In the genomic region with DNA sequence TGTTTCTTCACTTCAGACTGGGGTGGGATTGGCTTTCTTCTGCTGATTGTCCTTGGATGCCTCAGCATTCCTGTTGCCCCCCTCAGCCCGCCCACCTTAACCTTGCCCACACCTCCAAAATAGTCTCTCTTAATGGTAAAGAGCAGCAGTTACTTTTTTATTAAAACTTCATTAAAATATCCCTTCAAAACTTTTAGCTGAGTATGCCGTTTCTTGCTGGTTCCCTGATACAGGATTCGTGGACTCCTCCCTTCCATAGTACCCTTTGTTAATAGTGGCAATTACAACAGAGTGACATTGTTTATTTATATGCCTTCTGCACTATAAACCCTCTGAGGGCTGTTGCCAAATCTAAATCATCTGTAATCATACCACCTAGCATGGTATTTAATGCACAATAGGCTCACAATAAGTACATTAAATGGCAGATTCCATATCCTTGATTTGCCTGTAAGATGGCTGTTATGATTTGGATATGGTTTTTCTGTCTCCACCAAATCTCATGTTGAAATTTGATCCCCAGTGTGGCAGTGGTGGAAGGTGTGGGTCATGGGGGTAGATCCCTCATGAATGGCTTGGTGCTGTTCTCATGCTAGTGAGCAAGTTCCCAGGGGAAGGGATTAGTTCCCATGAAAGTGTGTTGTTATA, we compare ENCODE assay signal across 15 cellular contexts.
"Had no signal": no experiment of that assay in that cellular context is flagged by ENCODE, and none has a peak within 500 bp of the region (broad histone marks: within the 10 kb centered on the region; RNA-seq: fewer than 3 reads in every experiment).

No MANE protein-coding gene starts in this region.

- DNase-seq: activated CD4-positive, alpha-beta memory T cell treated with anti-CD3 and anti-CD28 coated beads for 36 hours; activated CD4-positive, CD25-positive, alpha-beta regulatory T cell treated with anti-CD3 and anti-CD28 coated beads, Interleukin-2, amount 50 U/mL, for 72 hours; activated gamma-delta T cell; activated T-cell treated with anti-CD3 and anti-CD28 coated beads, Interleukin-2, amount 50 U/mL, for 48 hours; amygdala; brain microvascular endothelial cell; dorsolateral prefrontal cortex; hypothalamus; kidney glomerular epithelial cell; naive thymus-derived CD8-positive, alpha-beta T cell; stimulated activated CD4-positive, alpha-beta T cell treated with anti-CD3 and anti-CD28 coated beads, Interleukin-4, amount 100 ng/mL, for 1 hour; stimulated activated CD8-positive, alpha-beta memory T cell treated with anti-CD3 and anti-CD28 coated beads, Interleukin-4, amount 100 ng/mL, for 48 hours; T-helper 9 cell had no signal

- H3K36me3 ChIP-seq: brain microvascular endothelial cell, thoracic aorta had no signal

- H3K27me3 ChIP-seq: brain microvascular endothelial cell, dorsolateral prefrontal cortex had no signal

- ATAC-seq: naive thymus-derived CD8-positive, alpha-beta T cell had no signal

- H3K9me3 ChIP-seq: thoracic aorta had no signal

- H3K4me3 ChIP-seq: dorsolateral prefrontal cortex, lung, thoracic aorta had no signal

- H3K27ac ChIP-seq: brain microvascular endothelial cell, dorsolateral prefrontal cortex, thoracic aorta had no signal
